18 cellular contexts compared by ENCODE assay signal in the genomic region with DNA sequence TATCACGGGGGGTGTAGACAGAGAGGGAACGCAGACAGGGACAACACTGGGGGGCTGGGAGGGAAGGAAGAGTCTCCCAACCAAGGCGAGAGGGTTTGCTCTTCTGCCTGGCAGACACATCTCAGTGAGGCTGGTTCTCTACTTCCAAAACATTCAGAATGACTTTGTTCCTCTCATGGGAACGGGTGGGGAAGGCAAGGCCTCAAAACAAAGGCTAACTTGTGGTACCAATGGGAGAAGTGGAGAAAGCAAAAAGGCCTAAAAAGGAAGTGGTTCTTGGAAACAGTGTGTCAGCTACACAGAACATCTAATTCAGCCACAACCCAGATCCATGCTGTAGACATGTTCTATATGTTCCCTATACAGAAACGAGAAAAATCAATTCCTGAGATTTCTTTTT. TPM values are rescaled to one million over a fixed set of nuclear protein-coding genes. Genes with fewer than 3 reads are reported as not detected.
DNase-seq lines count a peak whose midpoint lies in the region; ATAC-seq and TF ChIP-seq lines count a peak whose summit lies in the region.
"Had no signal": no experiment of that assay in that cellular context is flagged by ENCODE, and none has a peak within 500 bp of the region (broad histone marks: within the 10 kb centered on the region; RNA-seq: fewer than 3 reads in every experiment).

No MANE protein-coding gene starts in this region.

- H3K4me3 ChIP-seq in BLaER1: no peak overlapping the region
- no peak overlapping the region for H3K4me3 ChIP-seq in CD4-positive, alpha-beta memory T cell (ENCODE audit: low read length in 2 of 2)
- no peak overlapping the region for H3K4me3 ChIP-seq in fibroblast of the aortic adventitia (ENCODE audit: low read depth, low read length)
- H3K4me3 ChIP-seq: GM12878, psoas muscle, upper lobe of right lung had no signal

- H3K36me3 ChIP-seq in BLaER1: peaks cover 41% of the 10 kb centered on the region; the same call in 1 of the 2 replicates
- H3K36me3 ChIP-seq in CD4-positive, alpha-beta memory T cell (ENCODE audit: insufficient read depth, low read length): peaks cover 28% of the 10 kb centered on the region

- no peaks in the 10 kb centered on the region for H3K27me3 ChIP-seq in BLaER1
- no peaks in the 10 kb centered on the region for H3K27me3 ChIP-seq in CD4-positive, alpha-beta memory T cell (ENCODE audit: insufficient read depth, low read length)
- H3K27me3 ChIP-seq: upper lobe of right lung had no signal

- no peak overlapping the region for H3K4me3 Mint-ChIP-seq in CD4-positive, alpha-beta memory T cell
- H3K4me3 Mint-ChIP-seq in activated B cell treated with CpG ODN at 0.5 μM for 24 hours: peak overlapping the region; percentile 35

- no peak overlapping the region for H3K27ac ChIP-seq in BLaER1
- no peak overlapping the region for H3K27ac ChIP-seq in CD4-positive, alpha-beta memory T cell (ENCODE audit: low read depth, low read length)
- H3K27ac ChIP-seq: C4-2B, psoas muscle, upper lobe of right lung had no signal

- POLR2A ChIA-PET in CD4-positive, alpha-beta memory T cell (lab: Charles Lee; ENCODE audit: partially characterized antibody): interaction anchor here (1.5 to 4.9 kb wide), 3 partner anchors 12 to 60 kb away, joined by 3 to 40 read pairs (median 30); a partner anchor contains a TSS
- POLR2A ChIA-PET in activated B cell treated with CpG ODN at 0.5 μM for 24 hours (lab: Charles Lee): interaction anchor here (0.7 to 3.2 kb wide), 5 partner anchors 18 to 164 kb away, joined by 3 to 22 read pairs (median 4); a partner anchor contains a TSS

- H3K36me3 Mint-ChIP-seq in CD4-positive, alpha-beta memory T cell: peaks cover 11 to 43% of the 10 kb centered on the region in 2 donors
- peaks cover 47% of the 10 kb centered on the region for H3K36me3 Mint-ChIP-seq in activated B cell treated with CpG ODN at 0.5 μM for 24 hours (ENCODE audit: low read depth)

- no peak for DNase-seq in CD4-positive, alpha-beta memory T cell
- DNase-seq in activated B cell treated with CpG ODN at 0.5 μM for 24 hours (no peak), fibroblast of the aortic adventitia (ENCODE audit: low read depth) (peak; percentile 9), globus pallidus (ENCODE audit: low spot score) (no peak)
- DNase-seq: activated CD8-positive, alpha-beta memory T cell treated with anti-CD3 and anti-CD28 coated beads, Interleukin-2, amount 50 U/mL, for 4 hours; cerebellar nuclear complex; kidney; NCI-H1930; NCI-H526; psoas muscle; stimulated activated CD4-positive, alpha-beta T cell treated with anti-CD3 and anti-CD28 coated beads, Interleukin-15, amount 100 ng/mL, for 24 hours; upper lobe of right lung had no signal

- intact Hi-C loops in CD4-positive, alpha-beta memory T cell (cut with micrococcal nuclease): no loop called here
- intact Hi-C loops in activated B cell treated with CpG ODN at 0.5 μM for 24 hours (cut with micrococcal nuclease): loop anchor here (2.0 kb wide), 1 partner anchor 19 kb away; no protein-coding TSS in a partner anchor

- CTCF ChIA-PET in CD4-positive, alpha-beta memory T cell (lab: Charles Lee; ENCODE audit: partially characterized antibody): interaction anchor here (0.6 to 1.7 kb wide), 5 partner anchors 12 to 90 kb away, joined by 3 to 5 read pairs (median 3); no protein-coding TSS in a partner anchor
- CTCF ChIA-PET in activated B cell treated with CpG ODN at 0.5 μM for 24 hours (lab: Charles Lee): no interaction called here

- no peaks in the 10 kb centered on the region for H3K9me3 Mint-ChIP-seq in CD4-positive, alpha-beta memory T cell
- no peaks in the 10 kb centered on the region for H3K9me3 Mint-ChIP-seq in activated B cell treated with CpG ODN at 0.5 μM for 24 hours

- H3K4me1 ChIP-seq in BLaER1: peaks cover 99% of the 10 kb centered on the region
- H3K4me1 ChIP-seq in CD4-positive, alpha-beta memory T cell (ENCODE audit: insufficient read depth, low read length): peaks cover 42% of the 10 kb centered on the region

- H3K9ac ChIP-seq in BLaER1: no peak overlapping the region

- H3K27me3 Mint-ChIP-seq in CD4-positive, alpha-beta memory T cell: no peaks in the 10 kb centered on the region
- H3K27me3 Mint-ChIP-seq in activated B cell treated with CpG ODN at 0.5 μM for 24 hours: no peaks in the 10 kb centered on the region

- peaks cover 46% of the 10 kb centered on the region for H4K20me1 ChIP-seq in BLaER1

- peaks cover 27 to 66% (median 43%) of the 10 kb centered on the region in 4 donors for H3K4me1 Mint-ChIP-seq in CD4-positive, alpha-beta memory T cell
- peaks cover 86% of the 10 kb centered on the region for H3K4me1 Mint-ChIP-seq in activated B cell treated with CpG ODN at 0.5 μM for 24 hours

- peaks cover 3% of the 10 kb centered on the region; the same call in 1 of the 2 replicates for H3K9me3 ChIP-seq in BLaER1
- H3K9me3 ChIP-seq in CD4-positive, alpha-beta memory T cell (ENCODE audit: control insufficient read depth in 1 of 2, low read length in 2 of 2): no peaks in the 10 kb centered on the region
- H3K9me3 ChIP-seq: psoas muscle, upper lobe of right lung had no signal

- no peak for TF ChIP-seq CTCF in activated B cell treated with CpG ODN at 0.5 μM for 24 hours (IDR thresholded peaks at IDR 0.05)
- TF ChIP-seq CTCF in fibroblast of the aortic adventitia (IDR thresholded peaks at IDR 0.05; ENCODE audit: insufficient read depth, low read length): no peak

- ATAC-seq in activated B cell treated with CpG ODN at 0.5 μM for 24 hours (ENCODE audit: low read depth): no peak
- no peak for ATAC-seq in HG02798 (IDR thresholded peaks at IDR 0.05; ENCODE audit: poor library complexity, unreplicated experiment)
- no peak for ATAC-seq in GM19397 (IDR thresholded peaks at IDR 0.05; ENCODE audit: unreplicated experiment)
- no peak for ATAC-seq in HG02763 (IDR thresholded peaks at IDR 0.05; ENCODE audit: unreplicated experiment)
- ATAC-seq: GM12878, psoas muscle, upper lobe of right lung had no signal

- peak overlapping the region in 5 of 7 donors; percentile 17 to 62 (median 36) for H3K27ac Mint-ChIP-seq in CD4-positive, alpha-beta memory T cell
- peak overlapping the region; percentile 65 for H3K27ac Mint-ChIP-seq in activated B cell treated with CpG ODN at 0.5 μM for 24 hours

- H3K4me2 ChIP-seq in BLaER1: peak overlapping the region; percentile 98

RNA-seq across cellular contexts. Expression of a gene that starts 7.5 kb away (rescaled TPM):
- total RNA-seq in CD4-positive, alpha-beta memory T cell: 100 to 1,000 TPM; 216 to 224 TPM
- polyA plus RNA-seq in CD4-positive, alpha-beta memory T cell: 100 to 1,000 TPM; 284 to 288 TPM
- 303 and 321 TPM in 2 replicates for total RNA-seq in activated B cell treated with CpG ODN at 0.5 μM for 24 hours
- 13.0 and 39.9 TPM in 2 replicates for total RNA-seq in fibroblast of the aortic adventitia (ENCODE audit: low replicate concordance)

RNA-seq across cellular contexts. Expression of a gene that starts 12.9 kb away (rescaled TPM):
- total RNA-seq in CD4-positive, alpha-beta memory T cell: 10 to 100 TPM; 44.6 to 49.6 TPM
- polyA plus RNA-seq in CD4-positive, alpha-beta memory T cell: 10 to 100 TPM; 15.1 to 19.6 TPM
- total RNA-seq in activated B cell treated with CpG ODN at 0.5 μM for 24 hours: 32.0 and 39.6 TPM in 2 replicates
- 5.6 and 8.3 TPM in 2 replicates for total RNA-seq in fibroblast of the aortic adventitia (ENCODE audit: low replicate concordance)

RNA-seq across cellular contexts. Expression of a gene that starts 35.2 kb away (rescaled TPM):
- total RNA-seq in CD4-positive, alpha-beta memory T cell: 10 to 100 TPM; 23.5 to 24.3 TPM
- 10 to 100 TPM; 41.1 to 41.7 TPM for polyA plus RNA-seq in CD4-positive, alpha-beta memory T cell
- 47.6 and 49.2 TPM in 2 replicates for total RNA-seq in activated B cell treated with CpG ODN at 0.5 μM for 24 hours
- total RNA-seq in fibroblast of the aortic adventitia (ENCODE audit: low replicate concordance): 16.3 and 38.1 TPM in 2 replicates

RNA-seq across cellular contexts. Expression of a gene that starts 47.4 kb away (rescaled TPM):
- total RNA-seq in CD4-positive, alpha-beta memory T cell: 10 to 100 TPM; 19.0 to 23.0 TPM
- 10 to 100 TPM in 1 of 2 donors, 1 to 10 TPM in 1; 7.9 to 23.2 TPM for polyA plus RNA-seq in CD4-positive, alpha-beta memory T cell
- total RNA-seq in activated B cell treated with CpG ODN at 0.5 μM for 24 hours (15.6 and 16.0 TPM in 2 replicates), fibroblast of the aortic adventitia (ENCODE audit: low replicate concordance) (1.6 and 7.0 TPM in 2 replicates)
